22 cellular contexts compared by ENCODE assay signal in genomic region chr19:47499863-47500830, GRCh38. TPM values are rescaled to one million over a fixed set of nuclear protein-coding genes. Genes with fewer than 3 reads are reported as not detected.
DNase-seq lines count a peak whose midpoint lies in the region; ATAC-seq, FAIRE-seq and TF ChIP-seq lines count a peak whose summit lies in the region.
"Had no signal": no experiment of that assay in that cellular context is flagged by ENCODE, and none has a peak within 500 bp of the region (broad histone marks: within the 10 kb centered on the region; RNA-seq: fewer than 3 reads in every experiment).

No MANE protein-coding gene starts in this region.

- in situ Hi-C loops in HepG2 (cut with HindIII; ENCODE audit: extremely low pct_ligation_motif_present, low pct_unique_long_range_greater_than_20kb), result no loop called here
- in situ Hi-C loops in T47D (cut with HindIII; ENCODE audit: low pct_unique_long_range_greater_than_20kb, low sequenced_read_pairs), result no loop called here

- H3K23ac ChIP-seq in mesenchymal stem cell (ENCODE audit: low read length in 2 of 2), result no peak overlapping the region

- H3K36me3 ChIP-seq in HepG2 (replicated peaks in 1 of 2; ENCODE audit: control insufficient read depth in 1 of 2, insufficient read depth in 2 of 2, low read length in 2 of 2) (peaks cover 15 to 25% of the 10 kb centered on the region in 2 experiments; a peak in 4 of 5 replicates), right lobe of liver (peaks cover 2 to 83% (median 25%) of the 10 kb centered on the region in 4 donors), mesenchymal stem cell (ENCODE audit: control insufficient read depth in 1 of 2, insufficient read depth in 2 of 2, low read depth in 1 of 2, low read length in 2 of 2) (peaks cover 77 to 79% of the 10 kb centered on the region in 2 experiments)

- H2AK5ac ChIP-seq in mesenchymal stem cell (ENCODE audit: low read length, severe bottlenecking), result no peak overlapping the region

- POLR2A ChIA-PET in HepG2 (lab: Yijun Ruan, JAX), result no interaction called here

- H3K4me1 ChIP-seq in HepG2 (ENCODE audit: insufficient read depth, low read length), result no peaks in the 10 kb centered on the region
- no peaks in the 10 kb centered on the region for H3K4me1 ChIP-seq in right lobe of liver
- peaks cover 4% of the 10 kb centered on the region for H3K4me1 ChIP-seq in mesenchymal stem cell (ENCODE audit: control insufficient read depth, insufficient read depth, low read depth, low read length)

- FAIRE-seq in HepG2 (lab: Jason Lieb, UNC), result no peak
- FAIRE-seq: colon had no signal

- 0 out of 2 replicates have a peak, but pooled peaks cover 3% of the 10 kb centered on the region for H4K20me1 ChIP-seq in HepG2 (ENCODE audit: insufficient read depth, low read length)

- H3K27me3 ChIP-seq in HepG2 (ENCODE audit: control insufficient read depth in 1 of 2, insufficient read depth in 2 of 2, low read length in 2 of 2) (no peaks in the 10 kb centered on the region), right lobe of liver (no peaks in the 10 kb centered on the region), mesenchymal stem cell (ENCODE audit: control insufficient read depth in 1 of 2, insufficient read depth in 1 of 2, low read length in 2 of 2) (no peaks in the 10 kb centered on the region)
- H3K27me3 ChIP-seq: SJCRH30, tibial nerve had no signal

- no peak overlapping the region for H3K9ac ChIP-seq in HepG2 (ENCODE audit: insufficient read depth, low read depth, low read length)
- H3K9ac ChIP-seq in mesenchymal stem cell (ENCODE audit: low read length), result peak overlapping the region; percentile 74

- no peak overlapping the region for H4K8ac ChIP-seq in mesenchymal stem cell (ENCODE audit: low read length)

- H2BK5ac ChIP-seq in mesenchymal stem cell (ENCODE audit: low read depth, low read length, poor library complexity, severe bottlenecking), result no peak overlapping the region

- peaks cover 73% of the 10 kb centered on the region for H3K79me1 ChIP-seq in mesenchymal stem cell (replicated peaks; ENCODE audit: low read length, poor library complexity, severe bottlenecking)

- H3K9me3 ChIP-seq in HepG2 (ENCODE audit: low read length) (no peaks in the 10 kb centered on the region), right lobe of liver (no peaks in the 10 kb centered on the region), mesenchymal stem cell (ENCODE audit: control insufficient read depth, low read length) (no peaks in the 10 kb centered on the region)
- H3K9me3 ChIP-seq: SJCRH30, tibial nerve had no signal

- no peak for DNase-seq in HepG2 (ENCODE audit: low spot score)
- DNase-seq in right lobe of liver, result no peak
- DNase-seq in T47D (ENCODE audit: low read depth in 1 of 2, low spot score in 1 of 2), result peak; percentile 61 to 81
- no peak for DNase-seq in mesenchymal stem cell
- DNase-seq in NCI-H345 (lab: John Stamatoyannopoulos, UW), result no peak
- DNase-seq in NCI-H2029 (lab: John Stamatoyannopoulos, UW), result no peak
- DNase-seq in NCI-H345 treated with DMSO at 0.1 percent for 48 hours (lab: John Stamatoyannopoulos, UW; ENCODE audit: unreplicated experiment), result no peak
- DNase-seq: activated CD4-positive, CD25-positive, alpha-beta regulatory T cell treated with anti-CD3 and anti-CD28 coated beads, Interleukin-2, amount 50 U/mL, for 72 hours; activated gamma-delta T cell; CD4-positive, alpha-beta T cell; DMS79 treated with DMSO at 0.1 percent for 48 hours; GOT3; KG1; kidney glomerular epithelial cell; midbrain; NCI-H1048; SJCRH30; stimulated activated CD4-positive, alpha-beta T cell treated with anti-CD3 and anti-CD28 coated beads, Interleukin-12 subunit alpha, Interleukin-12 subunit beta, amount 100 ng/mL, for 4 hours; T-helper 2 cell had no signal

- TF ChIP-seq CTCF in HepG2 (CRISPR knock-in tag; IDR thresholded peaks at IDR 0.05) (no peak), right lobe of liver (IDR thresholded peaks at IDR 0.05) (no peak)

- intact Hi-C loops in HepG2 (cut with micrococcal nuclease; ENCODE audit: unreplicated experiment), result no loop called here
- intact Hi-C loops in right lobe of liver (cut with DNase I), result no loop called here

- no peak overlapping the region for H2BK120ac ChIP-seq in mesenchymal stem cell (ENCODE audit: low read depth, low read length)

- CTCF ChIA-PET in HepG2 (lab: Yijun Ruan, JAX; ENCODE audit: low intra/inter-chr PET ratio, low total read pairs), result no interaction called here

- no peak overlapping the region for H4K91ac ChIP-seq in mesenchymal stem cell (ENCODE audit: low read length)

- TF ChIP-seq POLR2A in HepG2 (IDR thresholded peaks at IDR 0.05; ENCODE audit: insufficient read depth in 1 of 2, low read depth in 2 of 2, low read length in 2 of 2) (no peak), right lobe of liver (IDR thresholded peaks at IDR 0.05) (no peak)

- H2BK15ac ChIP-seq in mesenchymal stem cell (ENCODE audit: low read depth, poor library complexity, severe bottlenecking), result no peak overlapping the region

- no peak overlapping the region for H3K27ac ChIP-seq in HepG2 (ENCODE audit: extremely low read length, insufficient read depth, low read length)
- no peak overlapping the region for H3K27ac ChIP-seq in right lobe of liver
- no peak overlapping the region for H3K27ac ChIP-seq in mesenchymal stem cell (ENCODE audit: low read length, poor library complexity, severe bottlenecking)
- H3K27ac ChIP-seq: SJCRH30, tibial nerve had no signal

- ATAC-seq in HepG2 (no peak), right lobe of liver (no peak), HG03135 (IDR thresholded peaks at IDR 0.05; ENCODE audit: unreplicated experiment) (no peak)

- H3K4me3 ChIP-seq in HepG2 (replicated peaks in 1 of 3; ENCODE audit: insufficient read depth in 1 of 3, low read depth in 2 of 3, low read length in 3 of 3), result no peak overlapping the region
- H3K4me3 ChIP-seq in right lobe of liver, result no peak overlapping the region
- H3K4me3 ChIP-seq in mesenchymal stem cell (ENCODE audit: insufficient read depth in 1 of 2, low read depth in 1 of 2, low read length in 2 of 2), result no peak overlapping the region
- H3K4me3 ChIP-seq: SJCRH30, tibial nerve had no signal

- H3K18ac ChIP-seq in mesenchymal stem cell (ENCODE audit: low read depth in 1 of 2, low read length in 2 of 2), result no peak overlapping the region

- TF ChIP-seq RAD21 in HepG2 (CRISPR knock-in tag; IDR thresholded peaks at IDR 0.05), result no peak

- H3K4me2 ChIP-seq in HepG2 (ENCODE audit: low read depth, low read length) (no peak overlapping the region), mesenchymal stem cell (ENCODE audit: low read length, poor library complexity, severe bottlenecking) (no peak overlapping the region)

- H2AFZ ChIP-seq in HepG2 (ENCODE audit: low read length) (no peak overlapping the region), mesenchymal stem cell (ENCODE audit: low read depth, low read length) (no peak overlapping the region)

- no peak overlapping the region for H3K14ac ChIP-seq in mesenchymal stem cell (ENCODE audit: low read length in 2 of 2)

- H3K79me2 ChIP-seq in HepG2 (ENCODE audit: insufficient read depth, low read length), result no peaks in the 10 kb centered on the region

- 95% methylated on average over 31 of the region's 32 CpGs for WGBS in HepG2 (ENCODE audit: low lambda C conversion rate)
- 90% methylated on average over 13 of the region's 32 CpGs for WGBS in right lobe of liver (ENCODE audit: insufficient coverage, low coverage, low lambda C conversion rate, missing lambda C conversion rate)
- 89% methylated on average over 32 of the region's 32 CpGs for WGBS in mesenchymal stem cell

- no TSS peak for BruUV-seq in HepG2 (replicated peaks; lab: Mats Ljungman, UMichigan)

- no peak overlapping the region for H3K4ac ChIP-seq in mesenchymal stem cell (ENCODE audit: low read depth in 1 of 2, low read length in 2 of 2)

- no peak for TF ChIP-seq EP300 in HepG2 (IDR thresholded peaks at IDR 0.05; ENCODE audit: low read depth in 2 of 2, low read length in 2 of 2)
- TF ChIP-seq EP300 in HepG2 (CRISPR knock-in tag; IDR thresholded peaks at IDR 0.05; ENCODE audit: borderline replicate concordance), result no peak

- H2BK12ac ChIP-seq in mesenchymal stem cell (ENCODE audit: low read length in 2 of 2), result no peak overlapping the region

RNA-seq across cellular contexts. Expression of gene NAPA, which starts 14.7 kb away (rescaled TPM):
- total RNA-seq in HepG2 (2016; rRNA removed; fragmentation: Illumina TruSeq; extraction: Trizol) (32.6 and 36.5 TPM in 2 replicates), right lobe of liver (100 to 1,000 TPM in 2 of 6 experiments, 10 to 100 TPM in 4; 83.0 to 179 (median 96.0) TPM)
- 10.7 and 16.6 TPM in 2 replicates for total RNA-seq in HepG2 (2016; cell fraction: cytosol; rRNA removed; fragmentation: Illumina TruSeq; extraction: Trizol; ENCODE audit: low read depth)
- 32.5 and 33.2 TPM in 2 replicates for total RNA-seq in HepG2 (2016; cell fraction: insoluble cytoplasmic fraction; rRNA removed; fragmentation: Illumina TruSeq; extraction: Trizol)
- 17.7 and 25.0 TPM in 2 replicates for total RNA-seq in HepG2 (2016; cell fraction: membrane; rRNA removed; fragmentation: Illumina TruSeq; extraction: Trizol)
- 19.1 and 19.4 TPM in 2 replicates for total RNA-seq in HepG2 (2016; cell fraction: nucleus; rRNA removed; fragmentation: Illumina TruSeq; extraction: Trizol)
- 65.9 and 74.4 TPM in 2 replicates for polyA plus RNA-seq in HepG2 (2011; rRNA removed)
- polyA plus RNA-seq in HepG2 (2011; cell fraction: cytosol; rRNA removed), result 50.7 and 64.2 TPM in 2 replicates
- 64.5 and 68.0 TPM in 2 replicates for polyA plus RNA-seq in HepG2 (2011; cell fraction: nucleus; rRNA removed)
- 39.7 and 50.3 TPM in 2 replicates for polyA plus RNA-seq in HepG2 (2012)
- 18.1 and 25.6 TPM in 2 replicates for polyA plus RNA-seq in HepG2 (2016; cell fraction: cytosol; fragmentation: Illumina TruSeq; extraction: Trizol; ENCODE audit: low read depth)
- polyA plus RNA-seq in HepG2 (2016; cell fraction: insoluble cytoplasmic fraction; fragmentation: Illumina TruSeq; extraction: Trizol; ENCODE audit: low read depth), result 52.2 and 60.3 TPM in 2 replicates
- 32.1 and 34.6 TPM in 2 replicates for polyA plus RNA-seq in HepG2 (2016; cell fraction: membrane; fragmentation: Illumina TruSeq; extraction: Trizol; ENCODE audit: low read depth)
- 41.7 and 44.1 TPM in 2 replicates for polyA plus RNA-seq in HepG2 (2016; cell fraction: nucleus; fragmentation: Illumina TruSeq; extraction: Trizol; ENCODE audit: insufficient read depth, low read depth)
- 73.3 and 108 TPM in 2 replicates for polyA minus RNA-seq in HepG2 (2011; rRNA and poly(A)+ RNA removed; ENCODE audit: low replicate concordance)
- 36.3 and 43.3 TPM in 2 replicates for polyA minus RNA-seq in HepG2 (2011; cell fraction: cytosol; rRNA and poly(A)+ RNA removed)
- 20.6 and 26.2 TPM in 2 replicates for polyA minus RNA-seq in HepG2 (2011; cell fraction: nucleus; rRNA and poly(A)+ RNA removed)
- 113 TPM for polyA plus RNA-seq in mesenchymal stem cell (2013, experiment 1 of 2)
- polyA plus RNA-seq in mesenchymal stem cell (2013, experiment 2 of 2), result 117 TPM

RNA-seq across cellular contexts. Expression of gene KPTN, which starts 16.1 kb away (rescaled TPM):
- total RNA-seq in HepG2 (2016; rRNA removed; fragmentation: Illumina TruSeq; extraction: Trizol), result 8.4 and 9.1 TPM in 2 replicates
- total RNA-seq in HepG2 (2016; cell fraction: cytosol; rRNA removed; fragmentation: Illumina TruSeq; extraction: Trizol; ENCODE audit: low read depth), result 2.8 and 3.3 TPM in 2 replicates
- 8.2 and 10.6 TPM in 2 replicates for total RNA-seq in HepG2 (2016; cell fraction: insoluble cytoplasmic fraction; rRNA removed; fragmentation: Illumina TruSeq; extraction: Trizol)
- total RNA-seq in HepG2 (2016; cell fraction: membrane; rRNA removed; fragmentation: Illumina TruSeq; extraction: Trizol), result 4.2 and 6.5 TPM in 2 replicates
- total RNA-seq in HepG2 (2016; cell fraction: nucleus; rRNA removed; fragmentation: Illumina TruSeq; extraction: Trizol), result 9.8 and 13.4 TPM in 2 replicates
- polyA plus RNA-seq in HepG2 (2011; rRNA removed), result 13.3 and 17.6 TPM in 2 replicates
- polyA plus RNA-seq in HepG2 (2011; cell fraction: cytosol; rRNA removed), result 8.3 and 11.4 TPM in 2 replicates
- 48.6 and 50.4 TPM in 2 replicates for polyA plus RNA-seq in HepG2 (2011; cell fraction: nucleus; rRNA removed)
- 9.8 and 14.4 TPM in 2 replicates for polyA plus RNA-seq in HepG2 (2012)
- polyA plus RNA-seq in HepG2 (2016; cell fraction: cytosol; fragmentation: Illumina TruSeq; extraction: Trizol; ENCODE audit: low read depth), result 4.3 and 5.1 TPM in 2 replicates
- 14.4 and 17.5 TPM in 2 replicates for polyA plus RNA-seq in HepG2 (2016; cell fraction: insoluble cytoplasmic fraction; fragmentation: Illumina TruSeq; extraction: Trizol; ENCODE audit: low read depth)
- polyA plus RNA-seq in HepG2 (2016; cell fraction: membrane; fragmentation: Illumina TruSeq; extraction: Trizol; ENCODE audit: low read depth), result 5.2 and 7.2 TPM in 2 replicates
- 29.6 and 30.0 TPM in 2 replicates for polyA plus RNA-seq in HepG2 (2016; cell fraction: nucleus; fragmentation: Illumina TruSeq; extraction: Trizol; ENCODE audit: insufficient read depth, low read depth)
- polyA minus RNA-seq in HepG2 (2011; rRNA and poly(A)+ RNA removed; ENCODE audit: low replicate concordance), result 8.3 and 15.8 TPM in 2 replicates
- polyA minus RNA-seq in HepG2 (2011; cell fraction: cytosol; rRNA and poly(A)+ RNA removed), result 5.2 TPM in 2 replicates
- polyA minus RNA-seq in HepG2 (2011; cell fraction: nucleus; rRNA and poly(A)+ RNA removed), result 3.2 and 5.5 TPM in 2 replicates
- total RNA-seq in right lobe of liver, result 1 to 10 TPM; 3.1 to 7.8 (median 6.2) TPM
- 8.5 TPM for polyA plus RNA-seq in mesenchymal stem cell (2013, experiment 1 of 2)
- 8.6 TPM for polyA plus RNA-seq in mesenchymal stem cell (2013, experiment 2 of 2)

RNA-seq across cellular contexts. Expression of gene SLC8A2, which starts 28.5 kb away (rescaled TPM):
- total RNA-seq in HepG2 (2016; rRNA removed; fragmentation: Illumina TruSeq; extraction: Trizol) (0.02 TPM in 1 of 2 replicates, not detected in the other), right lobe of liver (under 1 TPM in 1 of 6 experiments, not detected in 5; 0.13 TPM)
- not detected in 2 replicates for total RNA-seq in HepG2 (2016; cell fraction: cytosol; rRNA removed; fragmentation: Illumina TruSeq; extraction: Trizol; ENCODE audit: low read depth)
- total RNA-seq in HepG2 (2016; cell fraction: insoluble cytoplasmic fraction; rRNA removed; fragmentation: Illumina TruSeq; extraction: Trizol), result not detected in 2 replicates
- total RNA-seq in HepG2 (2016; cell fraction: membrane; rRNA removed; fragmentation: Illumina TruSeq; extraction: Trizol), result not detected in 2 replicates
- not detected in 2 replicates for total RNA-seq in HepG2 (2016; cell fraction: nucleus; rRNA removed; fragmentation: Illumina TruSeq; extraction: Trizol)
- polyA plus RNA-seq in HepG2 (2011; rRNA removed), result 0.09 TPM in 1 of 2 replicates, not detected in the other
- polyA plus RNA-seq in HepG2 (2011; cell fraction: cytosol; rRNA removed), result 0.09 and 0.12 TPM in 2 replicates
- 0.19 and 0.51 TPM in 2 replicates for polyA plus RNA-seq in HepG2 (2011; cell fraction: nucleus; rRNA removed)
- polyA plus RNA-seq in HepG2 (2012), result 0.07 TPM in 1 of 2 replicates, not detected in the other
- not detected in 2 replicates for polyA plus RNA-seq in HepG2 (2016; cell fraction: cytosol; fragmentation: Illumina TruSeq; extraction: Trizol; ENCODE audit: low read depth)
- not detected in 2 replicates for polyA plus RNA-seq in HepG2 (2016; cell fraction: insoluble cytoplasmic fraction; fragmentation: Illumina TruSeq; extraction: Trizol; ENCODE audit: low read depth)
- not detected in 2 replicates for polyA plus RNA-seq in HepG2 (2016; cell fraction: membrane; fragmentation: Illumina TruSeq; extraction: Trizol; ENCODE audit: low read depth)
- polyA plus RNA-seq in HepG2 (2016; cell fraction: nucleus; fragmentation: Illumina TruSeq; extraction: Trizol; ENCODE audit: insufficient read depth, low read depth), result not detected in 2 replicates
- polyA minus RNA-seq in HepG2 (2011; rRNA and poly(A)+ RNA removed; ENCODE audit: low replicate concordance), result 0.78 TPM in 1 of 2 replicates, not detected in the other
- not detected in 2 replicates for polyA minus RNA-seq in HepG2 (2011; cell fraction: cytosol; rRNA and poly(A)+ RNA removed)
- polyA minus RNA-seq in HepG2 (2011; cell fraction: nucleus; rRNA and poly(A)+ RNA removed), result not detected in 2 replicates
- polyA plus RNA-seq in mesenchymal stem cell (2013, experiment 1 of 2), result 0.06 TPM
- polyA plus RNA-seq in mesenchymal stem cell (2013, experiment 2 of 2), result 0.07 TPM
- total RNA-seq: CD4-positive, alpha-beta T cell; tibial nerve had no signal

Comparison
In these comparisons a context has a peak if more than half of its experiments do, and no peak if none do; other contexts are left out.
1. DNase-seq: peak in T47D (2 of 2); none in HepG2 (single experiment), right lobe of liver (0 of 3), mesenchymal stem cell (single experiment), NCI-H345 (single experiment), NCI-H2029 (single experiment) and NCI-H345 treated with DMSO at 0.1 percent for 48 hours (single experiment).